Comparison of ENCODE assay signal across 1 cellular context in the genomic region with DNA sequence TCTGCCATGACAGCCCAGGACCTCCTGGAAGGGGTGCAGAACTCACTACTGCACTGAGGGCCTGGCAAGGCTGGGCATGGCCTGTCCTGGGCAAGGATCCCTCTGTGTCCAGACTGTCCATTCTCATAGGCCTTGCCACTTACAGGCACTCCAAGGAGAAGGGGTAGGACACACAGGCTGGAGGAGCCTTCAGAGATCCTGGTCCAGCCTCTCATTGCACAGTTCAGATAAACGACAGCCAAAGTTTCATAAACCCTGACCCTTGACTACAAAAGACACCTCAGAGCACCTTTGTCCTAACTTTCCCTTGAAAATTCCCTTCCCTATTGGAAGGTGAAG.
TF ChIP-seq lines count a peak whose summit lies in the region.

No MANE protein-coding gene starts in this region.

TF ChIP-seq in H1, 55 proteins besides CTCF, POLR2A, EP300 and RAD21:
- TF ChIP-seq SRF (IDR thresholded peaks at IDR 0.05; ENCODE audit: low read depth, low read length) (no peak), KDM1A (IDR thresholded peaks at IDR 0.05; ENCODE audit: borderline replicate concordance, low read length) (no peak), BACH1 (IDR thresholded peaks at IDR 0.05; ENCODE audit: low read length) (no peak), RBBP5 (IDR thresholded peaks at IDR 0.05; ENCODE audit: borderline replicate concordance, low read depth, low read length) (no peak), TCF12 (IDR thresholded peaks at IDR 0.05; ENCODE audit: low read depth, low read length) (no peak), SP1 (IDR thresholded peaks at IDR 0.05; ENCODE audit: low read depth, low read length) (no peak), GTF2F1 (IDR thresholded peaks at IDR 0.05; ENCODE audit: borderline replicate concordance, low read depth, low read length) (no peak), CBX5 (IDR thresholded peaks at IDR 0.05; ENCODE audit: low read depth, low read length) (no peak), HDAC2 (IDR thresholded peaks at IDR 0.05; ENCODE audit: borderline replicate concordance in 1 of 2, low read depth in 2 of 2, low read length in 2 of 2) (no peak)
- TF ChIP-seq, protein P1, sequence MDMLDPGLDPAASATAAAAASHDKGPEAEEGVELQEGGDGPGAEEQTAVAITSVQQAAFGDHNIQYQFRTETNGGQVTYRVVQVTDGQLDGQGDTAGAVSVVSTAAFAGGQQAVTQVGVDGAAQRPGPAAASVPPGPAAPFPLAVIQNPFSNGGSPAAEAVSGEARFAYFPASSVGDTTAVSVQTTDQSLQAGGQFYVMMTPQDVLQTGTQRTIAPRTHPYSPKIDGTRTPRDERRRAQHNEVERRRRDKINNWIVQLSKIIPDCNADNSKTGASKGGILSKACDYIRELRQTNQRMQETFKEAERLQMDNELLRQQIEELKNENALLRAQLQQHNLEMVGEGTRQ (IDR thresholded peaks at IDR 0.05; ENCODE audit: low read length) = no peak
- TF ChIP-seq, protein P2, sequence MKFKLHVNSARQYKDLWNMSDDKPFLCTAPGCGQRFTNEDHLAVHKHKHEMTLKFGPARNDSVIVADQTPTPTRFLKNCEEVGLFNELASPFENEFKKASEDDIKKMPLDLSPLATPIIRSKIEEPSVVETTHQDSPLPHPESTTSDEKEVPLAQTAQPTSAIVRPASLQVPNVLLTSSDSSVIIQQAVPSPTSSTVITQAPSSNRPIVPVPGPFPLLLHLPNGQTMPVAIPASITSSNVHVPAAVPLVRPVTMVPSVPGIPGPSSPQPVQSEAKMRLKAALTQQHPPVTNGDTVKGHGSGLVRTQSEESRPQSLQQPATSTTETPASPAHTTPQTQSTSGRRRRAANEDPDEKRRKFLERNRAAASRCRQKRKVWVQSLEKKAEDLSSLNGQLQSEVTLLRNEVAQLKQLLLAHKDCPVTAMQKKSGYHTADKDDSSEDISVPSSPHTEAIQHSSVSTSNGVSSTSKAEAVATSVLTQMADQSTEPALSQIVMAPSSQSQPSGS (IDR thresholded peaks at IDR 0.05; ENCODE audit: low read length) = no peak
